In genomic region chr4:165207431-165208321, GRCh38 we compare ENCODE assay signal across 8 cellular contexts. TPM values are rescaled to one million over a fixed set of nuclear protein-coding genes. Genes with fewer than 3 reads are reported as not detected.
DNase-seq lines count a peak whose midpoint lies in the region; ATAC-seq and TF ChIP-seq lines count a peak whose summit lies in the region.

Gene KLHL2 (plus strand): TSS chr4:165207561. CDS start chr4:165207877, 316 bp downstream.

- no peak within 1 kb of the TSS for H3K27ac ChIP-seq in endodermal cell (ENCODE audit: low read depth, low read length)
- H3K27ac ChIP-seq in mesodermal cell (ENCODE audit: low read depth, low read length, severe bottlenecking): no peak within 1 kb of the TSS

- no peaks in the 10 kb centered on the region for H3K9me3 Mint-ChIP-seq in endodermal cell

- DNase-seq in BE2C (peak; percentile 73), NCI-H774 (lab: John Stamatoyannopoulos, UW) (peak; percentile 41), endodermal cell (peak; percentile 83)
- DNase-seq in activated CD8-positive, alpha-beta memory T cell treated with anti-CD3 and anti-CD28 coated beads for 48 hours (ENCODE audit: low read depth in 2 of 3, low spot score in 2 of 3): peak; percentile 19 to 45 (median 31)
- DNase-seq in stimulated activated CD8-positive, alpha-beta memory T cell treated with anti-CD3 and anti-CD28 coated beads, Interleukin-15, amount 100 ng/mL, for 48 hours (ENCODE audit: low read depth in 2 of 2): peak; percentile 64 to 66

- no peaks in the 10 kb centered on the region for H3K9me3 ChIP-seq in BE2C
- H3K9me3 ChIP-seq in endodermal cell (ENCODE audit: control insufficient read depth, low read length): no peaks in the 10 kb centered on the region
- H3K9me3 ChIP-seq in mesodermal cell (ENCODE audit: control insufficient read depth, low read length): no peaks in the 10 kb centered on the region

- ATAC-seq in GM19023 (IDR thresholded peaks at IDR 0.05; ENCODE audit: unreplicated experiment) (peak; percentile 89), HG03175 (IDR thresholded peaks at IDR 0.05; ENCODE audit: unreplicated experiment) (peak; percentile 90)

- TF ChIP-seq CTCF in BE2C (IDR thresholded peaks at IDR 0.05; ENCODE audit: low read depth, low read length) (no peak), endodermal cell (conservative IDR thresholded peaks at IDR 0.05) (no peak)

- H3K36me3 ChIP-seq in BE2C (no peaks in the 10 kb centered on the region), endodermal cell (ENCODE audit: control insufficient read depth, insufficient read depth, low read length) (no peaks in the 10 kb centered on the region), mesodermal cell (ENCODE audit: control insufficient read depth, insufficient read depth, low read length) (no peaks in the 10 kb centered on the region)

- H3K4me1 Mint-ChIP-seq in endodermal cell: peaks cover 35% of the 10 kb centered on the region

- 0 to 2% methylated on average over 16 to 116 of the region's 116 CpGs for WGBS in endodermal cell (ENCODE audit: insufficient coverage in 1 of 2, insufficient read length in 1 of 2), 2 experiments
- WGBS in mesodermal cell (ENCODE audit: insufficient coverage in 2 of 2), 2 experiments: 0% methylated on average over 59 to 77 of the region's 116 CpGs

- H3K9ac ChIP-seq in endodermal cell (ENCODE audit: extremely low read depth, low read length, poor library complexity, severe bottlenecking): peak within 1 kb of the TSS; percentile 70

- no peaks in the 10 kb centered on the region; the same call in 1 of the 2 replicates for H3K4me1 ChIP-seq in BE2C
- peaks cover 4% of the 10 kb centered on the region for H3K4me1 ChIP-seq in endodermal cell (ENCODE audit: control insufficient read depth, insufficient read depth, low read length)
- H3K4me1 ChIP-seq in mesodermal cell (ENCODE audit: control insufficient read depth, insufficient read depth, low read length, poor library complexity, severe bottlenecking): peaks cover 22% of the 10 kb centered on the region

- H3K4me3 ChIP-seq in BE2C (ENCODE audit: low read depth, low read length): peak within 1 kb of the TSS; percentile 62
- peak within 1 kb of the TSS; percentile 95 for H3K4me3 ChIP-seq in endodermal cell (ENCODE audit: low read length)
- H3K4me3 ChIP-seq in mesodermal cell (ENCODE audit: extremely low read depth, insufficient read depth, low read length, poor library complexity, severe bottlenecking): peak within 1 kb of the TSS; percentile 65

- H3K27ac Mint-ChIP-seq in endodermal cell: peak within 1 kb of the TSS; percentile 22

- no peaks in the 10 kb centered on the region for H3K36me3 Mint-ChIP-seq in endodermal cell (ENCODE audit: low read depth)

- peak within 1 kb of the TSS; percentile 76 for H3K4me3 Mint-ChIP-seq in endodermal cell

- H3K27me3 ChIP-seq in BE2C: peaks cover 52% of the 10 kb centered on the region
- peaks cover 40% of the 10 kb centered on the region for H3K27me3 ChIP-seq in endodermal cell (ENCODE audit: control insufficient read depth, insufficient read depth, low read length, poor library complexity, severe bottlenecking)

- H3K27me3 Mint-ChIP-seq in endodermal cell (ENCODE audit: insufficient read depth): peaks cover 68% of the 10 kb centered on the region

RNA-seq across cellular contexts. Expression of gene KLHL2, which starts in this region (rescaled TPM):
- polyA plus RNA-seq in BE2C (2012; ENCODE audit: insufficient read depth, insufficient read length, low read depth): 4.5 TPM
- 10 to 100 TPM; 11.6 to 16.0 TPM for total RNA-seq in endodermal cell
- polyA plus RNA-seq in endodermal cell (2013, experiment 1 of 2): 11.5 TPM
- polyA plus RNA-seq in endodermal cell (2013, experiment 2 of 2): 10.4 TPM
- 11.6 TPM for polyA plus RNA-seq in mesodermal cell (2013, experiment 1 of 2)
- 11.1 TPM for polyA plus RNA-seq in mesodermal cell (2013, experiment 2 of 2)

Comparison
In these comparisons a context has a peak if more than half of its experiments do, and no peak if none do; other contexts are left out.
1. DNase-seq: peak in every context shown above with its lines; median percentile 83 in endodermal cell; 73 in BE2C; 65 in stimulated activated CD8-positive, alpha-beta memory T cell treated with anti-CD3 and anti-CD28 coated beads, Interleukin-15, amount 100 ng/mL, for 48 hours; 41 in NCI-H774; 31 in activated CD8-positive, alpha-beta memory T cell treated with anti-CD3 and anti-CD28 coated beads for 48 hours.